14 cellular contexts compared by ENCODE assay signal in genomic region chr10:119659951-119660350, GRCh38. TPM values are rescaled to one million over a fixed set of nuclear protein-coding genes. Genes with fewer than 3 reads are reported as not detected.
DNase-seq lines count a peak whose midpoint lies in the region; ATAC-seq, FAIRE-seq and TF ChIP-seq lines count a peak whose summit lies in the region.
"Had no signal": no experiment of that assay in that cellular context is flagged by ENCODE, and none has a peak within 500 bp of the region (broad histone marks: within the 10 kb centered on the region; RNA-seq: fewer than 3 reads in every experiment).

No MANE protein-coding gene starts in this region.

- H3K9me3 ChIP-seq in HepG2 (ENCODE audit: low read length) (no peaks in the 10 kb centered on the region), right lobe of liver (no peaks in the 10 kb centered on the region), fibroblast of lung (ENCODE audit: control insufficient read depth, insufficient read depth, low read depth, low read length) (no peaks in the 10 kb centered on the region), parathyroid adenoma (ENCODE audit: control insufficient read depth, low read length) (no peaks in the 10 kb centered on the region), lower lobe of right lung (no peaks in the 10 kb centered on the region), aorta (ENCODE audit: control insufficient read depth, low read length) (no peaks in the 10 kb centered on the region)

- TF ChIP-seq RAD21 in HepG2 (CRISPR knock-in tag; IDR thresholded peaks at IDR 0.05) = no peak

- POLR2A ChIA-PET in HepG2 (lab: Yijun Ruan, JAX) = interaction anchor here (3.0 kb wide), 1 partner anchor 9 kb away, joined by 15 read pairs; the partner anchor contains the start of gene BAG3

- DNase-seq in HepG2 (ENCODE audit: low spot score) (peak; percentile 30), right lobe of liver (no peak), fibroblast of lung (ENCODE audit: low read depth in 2 of 2) (no peak), lower lobe of right lung (no peak), LoVo (ENCODE audit: low spot score) (no peak), aorta (no peak)
- DNase-seq: activated CD4-positive, alpha-beta T cell treated with anti-CD3 and anti-CD28 coated beads, Interleukin-2, amount 50 U/mL, for 4 hours; foreskin fibroblast; NCI-H2081; NCI-H748 treated with DMSO at 0.1 percent for 48 hours; SHP77 had no signal

- H3K79me2 ChIP-seq in HepG2 (ENCODE audit: insufficient read depth, low read length) (peaks cover 91% of the 10 kb centered on the region), fibroblast of lung (ENCODE audit: control insufficient read depth, insufficient read depth, low read length) (peaks cover 97% of the 10 kb centered on the region), parathyroid adenoma (peaks cover 84% of the 10 kb centered on the region)

- H3K36me3 ChIP-seq in HepG2 (replicated peaks in 1 of 2; ENCODE audit: control insufficient read depth in 1 of 2, insufficient read depth in 2 of 2, low read length in 2 of 2) (peaks cover 14 to 37% of the 10 kb centered on the region in 2 experiments; a peak in 4 of 5 replicates), right lobe of liver (no peaks in the 10 kb centered on the region), fibroblast of lung (ENCODE audit: control insufficient read depth, insufficient read depth, low read length) (peaks cover 10% of the 10 kb centered on the region), parathyroid adenoma (ENCODE audit: control insufficient read depth, insufficient read depth, low read length) (no peaks in the 10 kb centered on the region), lower lobe of right lung (peaks cover 14% of the 10 kb centered on the region), aorta (ENCODE audit: control insufficient read depth in 1 of 2, insufficient read depth in 2 of 2, low read length in 1 of 2) (no peaks in the 10 kb centered on the region)

- H3K4me1 ChIP-seq in HepG2 (ENCODE audit: insufficient read depth, low read length) = peaks cover 75% of the 10 kb centered on the region
- H3K4me1 ChIP-seq in right lobe of liver = peaks cover 0 to 57% (median 11%) of the 10 kb centered on the region in 4 donors
- peaks cover 58% of the 10 kb centered on the region for H3K4me1 ChIP-seq in fibroblast of lung (ENCODE audit: control insufficient read depth, extremely low read depth, insufficient read depth, low read length)
- peaks cover 44% of the 10 kb centered on the region for H3K4me1 ChIP-seq in parathyroid adenoma
- H3K4me1 ChIP-seq in lower lobe of right lung = peaks cover 77% of the 10 kb centered on the region
- peaks cover 1 to 10% of the 10 kb centered on the region in 2 donors for H3K4me1 ChIP-seq in aorta (ENCODE audit: control insufficient read depth in 1 of 2, insufficient read depth in 2 of 2, low read length in 2 of 2)

- CTCF ChIA-PET in HepG2 (lab: Yijun Ruan, JAX; ENCODE audit: low intra/inter-chr PET ratio, low total read pairs) = no interaction called here

- H3K4me3 ChIP-seq in HepG2 (replicated peaks in 1 of 3; ENCODE audit: insufficient read depth in 1 of 3, low read depth in 2 of 3, low read length in 3 of 3) (no peak overlapping the region), right lobe of liver (no peak overlapping the region), fibroblast of lung (replicated peaks in 1 of 4; ENCODE audit: control extremely low read depth in 1 of 4, insufficient read depth in 1 of 4, low read depth in 3 of 4, low read length in 4 of 4) (no peak overlapping the region), parathyroid adenoma (ENCODE audit: low read depth, low read length) (no peak overlapping the region), lower lobe of right lung (no peak overlapping the region), aorta (ENCODE audit: low read length in 2 of 2) (no peak overlapping the region)

- no peak for TF ChIP-seq CTCF in HepG2 (CRISPR knock-in tag; IDR thresholded peaks at IDR 0.05)
- no peak for TF ChIP-seq CTCF in right lobe of liver (IDR thresholded peaks at IDR 0.05)
- TF ChIP-seq CTCF in fibroblast of lung (conservative IDR thresholded peaks at IDR 0.05 in 1 of 2, IDR thresholded peaks at IDR 0.05 in 1 of 2; ENCODE audit: low read depth in 1 of 2, low read length in 2 of 2) = no peak
- no peak for TF ChIP-seq CTCF in parathyroid adenoma (IDR thresholded peaks at IDR 0.05)
- no peak for TF ChIP-seq CTCF in lower lobe of right lung (IDR thresholded peaks at IDR 0.05)

- peak; percentile 53 for ATAC-seq in HepG2
- no peak for ATAC-seq in right lobe of liver
- ATAC-seq in lower lobe of right lung = no peak
- ATAC-seq in HG03565 (IDR thresholded peaks at IDR 0.05; ENCODE audit: unreplicated experiment) = no peak
- no peak for ATAC-seq in aorta (ENCODE audit: low FRiP score)

- intact Hi-C loops in HepG2 (cut with micrococcal nuclease; ENCODE audit: unreplicated experiment) = no loop called here
- intact Hi-C loops in right lobe of liver (cut with DNase I) = no loop called here
- intact Hi-C loops in lower lobe of right lung (cut with DNase I) = no loop called here
- intact Hi-C loops in aorta (cut with DNase I) = loop anchor here (2.0 to 10.0 kb wide), 2 partner anchors 19 to 55 kb away; no protein-coding TSS in a partner anchor

- TF ChIP-seq EP300 in HepG2 (IDR thresholded peaks at IDR 0.05; ENCODE audit: low read depth in 2 of 2, low read length in 2 of 2) = no peak
- TF ChIP-seq EP300 in HepG2 (CRISPR knock-in tag; IDR thresholded peaks at IDR 0.05; ENCODE audit: borderline replicate concordance) = no peak

- H3K9ac ChIP-seq in HepG2 (ENCODE audit: insufficient read depth, low read depth, low read length) = no peak overlapping the region
- no peak overlapping the region for H3K9ac ChIP-seq in fibroblast of lung (ENCODE audit: insufficient read depth, low read length)
- H3K9ac ChIP-seq in parathyroid adenoma = no peak overlapping the region

- no peak for FAIRE-seq in HepG2 (lab: Jason Lieb, UNC)
- FAIRE-seq: G401.6 had no signal

- no peak overlapping the region for H3K4me2 ChIP-seq in HepG2 (ENCODE audit: low read depth, low read length)
- no peak overlapping the region for H3K4me2 ChIP-seq in fibroblast of lung (ENCODE audit: extremely low read depth, insufficient read depth, low read length)
- H3K4me2 ChIP-seq in parathyroid adenoma (ENCODE audit: low read length) = peak overlapping the region; percentile 27

- BruUV-seq in HepG2 (replicated peaks; lab: Mats Ljungman, UMichigan) = no TSS peak

- in situ Hi-C loops in HepG2 (cut with HindIII; ENCODE audit: extremely low pct_ligation_motif_present, low pct_unique_long_range_greater_than_20kb) = no loop called here

- no peak overlapping the region for H3K27ac ChIP-seq in HepG2 (ENCODE audit: extremely low read length, insufficient read depth, low read length)
- peak overlapping the region in 1 of 3 donors; percentile 84 for H3K27ac ChIP-seq in right lobe of liver
- peak overlapping the region; percentile 11 for H3K27ac ChIP-seq in fibroblast of lung (ENCODE audit: insufficient read depth, low read length)
- H3K27ac ChIP-seq in parathyroid adenoma = peak overlapping the region; percentile 87
- no peak overlapping the region for H3K27ac ChIP-seq in lower lobe of right lung
- H3K27ac ChIP-seq in aorta (ENCODE audit: low read depth in 1 of 2, low read length in 2 of 2) = no peak overlapping the region

- H3K27me3 ChIP-seq in HepG2 (ENCODE audit: control insufficient read depth in 1 of 2, insufficient read depth in 2 of 2, low read length in 2 of 2) = no peaks in the 10 kb centered on the region
- H3K27me3 ChIP-seq in right lobe of liver = no peaks in the 10 kb centered on the region
- no peaks in the 10 kb centered on the region for H3K27me3 ChIP-seq in fibroblast of lung (ENCODE audit: control insufficient read depth, insufficient read depth, low read length)
- H3K27me3 ChIP-seq in parathyroid adenoma (ENCODE audit: control insufficient read depth, insufficient read depth, low read length) = no peaks in the 10 kb centered on the region
- no peaks in the 10 kb centered on the region for H3K27me3 ChIP-seq in lower lobe of right lung (ENCODE audit: low read depth)
- H3K27me3 ChIP-seq in aorta (ENCODE audit: control insufficient read depth in 1 of 2, insufficient read depth in 2 of 2, low read length in 1 of 2) = no peaks in the 10 kb centered on the region

- H2AFZ ChIP-seq in HepG2 (ENCODE audit: low read length) (no peak overlapping the region), fibroblast of lung (ENCODE audit: low read length) (no peak overlapping the region), parathyroid adenoma (no peak overlapping the region)

- WGBS in HepG2 (ENCODE audit: low lambda C conversion rate) = 88% methylated on average over 7 of the region's 10 CpGs
- WGBS in right lobe of liver (ENCODE audit: insufficient coverage, low coverage, low lambda C conversion rate, missing lambda C conversion rate) = 88% methylated on average over 3 of the region's 10 CpGs
- 90 to 92% methylated on average over 10 of the region's 10 CpGs for WGBS in aorta, 2 donors

- TF ChIP-seq POLR2A in HepG2 (IDR thresholded peaks at IDR 0.05; ENCODE audit: insufficient read depth in 1 of 2, low read depth in 2 of 2, low read length in 2 of 2) = no peak
- TF ChIP-seq POLR2A in right lobe of liver (IDR thresholded peaks at IDR 0.05) = no peak

- H4K20me1 ChIP-seq in HepG2 (ENCODE audit: insufficient read depth, low read length) (peaks cover 17% of the 10 kb centered on the region), fibroblast of lung (ENCODE audit: control insufficient read depth, extremely low read depth, insufficient read depth, low read length) (no peaks in the 10 kb centered on the region)

RNA-seq across cellular contexts. Expression of gene BAG3, which starts 8.8 kb away (rescaled TPM):
- 6.7 and 7.9 TPM in 2 replicates for total RNA-seq in HepG2 (2016; rRNA removed; fragmentation: Illumina TruSeq; extraction: Trizol)
- 1.7 and 2.0 TPM in 2 replicates for total RNA-seq in HepG2 (2016; cell fraction: cytosol; rRNA removed; fragmentation: Illumina TruSeq; extraction: Trizol; ENCODE audit: low read depth)
- 6.7 and 7.5 TPM in 2 replicates for total RNA-seq in HepG2 (2016; cell fraction: insoluble cytoplasmic fraction; rRNA removed; fragmentation: Illumina TruSeq; extraction: Trizol)
- 4.9 and 5.1 TPM in 2 replicates for total RNA-seq in HepG2 (2016; cell fraction: membrane; rRNA removed; fragmentation: Illumina TruSeq; extraction: Trizol)
- total RNA-seq in HepG2 (2016; cell fraction: nucleus; rRNA removed; fragmentation: Illumina TruSeq; extraction: Trizol) = 4.8 and 6.3 TPM in 2 replicates
- 2.9 and 3.0 TPM in 2 replicates for polyA plus RNA-seq in HepG2 (2011; rRNA removed)
- polyA plus RNA-seq in HepG2 (2011; cell fraction: cytosol; rRNA removed) = 2.5 and 3.1 TPM in 2 replicates
- 9.0 and 9.5 TPM in 2 replicates for polyA plus RNA-seq in HepG2 (2011; cell fraction: nucleus; rRNA removed)
- 12.7 and 14.8 TPM in 2 replicates for polyA plus RNA-seq in HepG2 (2012)
- polyA plus RNA-seq in HepG2 (2016; cell fraction: cytosol; fragmentation: Illumina TruSeq; extraction: Trizol; ENCODE audit: low read depth) = 1.9 and 2.1 TPM in 2 replicates
- 15.1 and 20.8 TPM in 2 replicates for polyA plus RNA-seq in HepG2 (2016; cell fraction: insoluble cytoplasmic fraction; fragmentation: Illumina TruSeq; extraction: Trizol; ENCODE audit: low read depth)
- polyA plus RNA-seq in HepG2 (2016; cell fraction: membrane; fragmentation: Illumina TruSeq; extraction: Trizol; ENCODE audit: low read depth) = 3.2 and 4.9 TPM in 2 replicates
- 14.7 and 18.1 TPM in 2 replicates for polyA plus RNA-seq in HepG2 (2016; cell fraction: nucleus; fragmentation: Illumina TruSeq; extraction: Trizol; ENCODE audit: insufficient read depth, low read depth)
- 3.1 and 5.4 TPM in 2 replicates for polyA minus RNA-seq in HepG2 (2011; rRNA and poly(A)+ RNA removed; ENCODE audit: low replicate concordance)
- polyA minus RNA-seq in HepG2 (2011; cell fraction: cytosol; rRNA and poly(A)+ RNA removed) = 6.2 and 6.5 TPM in 2 replicates
- 2.2 and 3.2 TPM in 2 replicates for polyA minus RNA-seq in HepG2 (2011; cell fraction: nucleus; rRNA and poly(A)+ RNA removed)
- total RNA-seq in right lobe of liver = 10 to 100 TPM; 12.5 to 26.0 (median 18.2) TPM
- total RNA-seq in fibroblast of lung = 5.1 and 8.4 TPM in 2 replicates
- 20.0 and 20.9 TPM in 2 replicates for polyA plus RNA-seq in fibroblast of lung
- polyA plus RNA-seq in fibroblast of lung (2012) = 63.0 and 69.7 TPM in 2 replicates
- 29.3 and 32.8 TPM in 2 replicates for polyA minus RNA-seq in fibroblast of lung (ENCODE audit: low replicate concordance)
- total RNA-seq in lower lobe of right lung = 30.2 TPM
- total RNA-seq in aorta = 10 to 100 TPM; 65.8 to 85.1 TPM
- 10 to 100 TPM; 16.3 to 26.5 TPM for polyA plus RNA-seq in aorta

Comparison
In these comparisons a context has a peak if more than half of its experiments do, and no peak if none do; other contexts are left out.
1. H3K27ac ChIP-seq: peak in fibroblast of lung (single experiment) and parathyroid adenoma (single experiment); none in HepG2 (single experiment), lower lobe of right lung (single experiment) and aorta (0 of 2).
2. intact Hi-C loops: an anchor here in aorta (2.0 to 10.0 kb wide); none called in HepG2, right lobe of liver and lower lobe of right lung.